ENCODE assay signal across 15 cellular contexts in genomic region chr9:131817627-131818026, GRCh38.
DNase-seq lines count a peak whose midpoint lies in the region; TF ChIP-seq lines count a peak whose summit lies in the region.
"Had no signal": no experiment of that assay in that cellular context is flagged by ENCODE, and none has a peak within 500 bp of the region (broad histone marks: within the 10 kb centered on the region; RNA-seq: fewer than 3 reads in every experiment).

No MANE protein-coding gene starts in this region.

- H3K27ac ChIP-seq in osteoblast (ENCODE audit: low read depth, low read length) = no peak overlapping the region
- H3K27ac ChIP-seq: PC-9, SK-N-MC, stomach had no signal

- TF ChIP-seq CTCF in osteoblast (IDR thresholded peaks at IDR 0.05; ENCODE audit: extremely low read depth, low read depth, low read length) (no peak), foreskin fibroblast (IDR thresholded peaks at IDR 0.05; ENCODE audit: low read depth, low read length) (no peak)

- no peak overlapping the region for H3K4me2 ChIP-seq in osteoblast (ENCODE audit: insufficient read depth, low read length)
- H3K4me2 ChIP-seq: PC-9 had no signal

- no peaks in the 10 kb centered on the region for H3K36me3 ChIP-seq in osteoblast (ENCODE audit: insufficient read depth, low read length)
- H3K36me3 ChIP-seq: stomach had no signal

- H2AFZ ChIP-seq in osteoblast (ENCODE audit: low read length) = no peak overlapping the region
- H2AFZ ChIP-seq: PC-9 had no signal

- no peaks in the 10 kb centered on the region for H3K79me2 ChIP-seq in osteoblast (ENCODE audit: insufficient read depth, low read length)

- no peaks in the 10 kb centered on the region for H3K9me3 ChIP-seq in osteoblast (ENCODE audit: low read depth, low read length)
- H3K9me3 ChIP-seq: stomach had no signal

- DNase-seq in COLO668 (lab: John Stamatoyannopoulos, UW; ENCODE audit: unreplicated experiment) (peak; percentile 67), NCI-H1092 (lab: John Stamatoyannopoulos, UW) (peak; percentile 97), NCI-H2107 (lab: John Stamatoyannopoulos, UW) (peak; percentile 58), NCI-H748 treated with DMSO at 0.1 percent for 48 hours (lab: John Stamatoyannopoulos, UW) (peak; percentile 90), osteoblast (ENCODE audit: insufficient read length, low spot score, missing footprints) (no peak), GOT3 (lab: John Stamatoyannopoulos, UW) (no peak), foreskin fibroblast (no peak)
- DNase-seq in activated CD4-positive, alpha-beta T cell treated with anti-CD3 and anti-CD28 coated beads for 48 hours = no peak
- DNase-seq: activated naive CD8-positive, alpha-beta T cell treated with anti-CD3 and anti-CD28 coated beads, Interleukin-2, amount 10 ng/mL, durations not matched to agents 7 days and 5 days; HCEC 1CT; KBM-7; naive thymus-derived CD4-positive, alpha-beta T cell; PC-9; stomach had no signal

- H4K20me1 ChIP-seq in osteoblast (ENCODE audit: insufficient read depth, low read length) = no peaks in the 10 kb centered on the region

- no peaks in the 10 kb centered on the region for H3K4me1 ChIP-seq in osteoblast (ENCODE audit: insufficient read depth, low read length)
- H3K4me1 ChIP-seq: stomach had no signal

- H3K4me3 ChIP-seq in osteoblast (ENCODE audit: insufficient read depth, low read length) (no peak overlapping the region), foreskin fibroblast (ENCODE audit: low read depth in 1 of 2, low read length in 2 of 2) (no peak overlapping the region)
- H3K4me3 ChIP-seq: PC-9, SK-N-MC, stomach had no signal

- peaks cover 52% of the 10 kb centered on the region for H3K27me3 ChIP-seq in osteoblast (ENCODE audit: insufficient read depth, low read length)

Comparison
In these comparisons a context has a peak if more than half of its experiments do, and no peak if none do; other contexts are left out.
1. DNase-seq: peak in COLO668 (single experiment), NCI-H1092 (single experiment), NCI-H2107 (single experiment) and NCI-H748 treated with DMSO at 0.1 percent for 48 hours (single experiment); none in osteoblast (single experiment), GOT3 (single experiment), activated CD4-positive, alpha-beta T cell treated with anti-CD3 and anti-CD28 coated beads for 48 hours (single experiment) and foreskin fibroblast (0 of 2).